2 cellular contexts compared by ENCODE assay signal in genomic region chr17:72747416-72747815, GRCh38.
TF ChIP-seq lines count a peak whose summit lies in the region.

No MANE protein-coding gene starts in this region.

TF ChIP-seq in IMR-90, 13 proteins besides CTCF, POLR2A, EP300 and RAD21:
- TF ChIP-seq MXI1 (IDR thresholded peaks at IDR 0.05; ENCODE audit: borderline replicate concordance, low read depth, low read length), result no peak
- TF ChIP-seq SMC3 (IDR thresholded peaks at IDR 0.05; ENCODE audit: low read depth, low read length), result no peak
- no peak for TF ChIP-seq RCOR1 (IDR thresholded peaks at IDR 0.05; ENCODE audit: insufficient replicate concordance, low read length)
- no peak for TF ChIP-seq USF2 (IDR thresholded peaks at IDR 0.05; ENCODE audit: low read depth, low read length)
- TF ChIP-seq MAZ (IDR thresholded peaks at IDR 0.05; ENCODE audit: borderline replicate concordance, low read depth, low read length), result no peak
- no peak for TF ChIP-seq MAFK (IDR thresholded peaks at IDR 0.05; ENCODE audit: low read depth, low read length)
- no peak for TF ChIP-seq BHLHE40 (IDR thresholded peaks at IDR 0.05; ENCODE audit: low read depth, low read length)
- no peak for TF ChIP-seq CHD1 (IDR thresholded peaks at IDR 0.05; ENCODE audit: low read depth, low read length)
- TF ChIP-seq ELK1 (IDR thresholded peaks at IDR 0.05; ENCODE audit: borderline replicate concordance, low read depth, low read length), result no peak
- no peak for TF ChIP-seq FOS (IDR thresholded peaks at IDR 0.05; ENCODE audit: low read depth, low read length)
- no peak for TF ChIP-seq RFX5 (IDR thresholded peaks at IDR 0.05; ENCODE audit: low read depth, low read length)
- no peak for TF ChIP-seq CEBPB (IDR thresholded peaks at IDR 0.05; ENCODE audit: low read depth, low read length)
- TF ChIP-seq NFE2L2 (IDR thresholded peaks at IDR 0.05; ENCODE audit: low read depth, low read length), result no peak

TF ChIP-seq in H1, 55 proteins besides CTCF, POLR2A, EP300 and RAD21:
- TF ChIP-seq ZNF274 (IDR thresholded peaks at IDR 0.05; ENCODE audit: borderline replicate concordance, extremely low read depth, low read length) (no peak), BACH1 (IDR thresholded peaks at IDR 0.05; ENCODE audit: low read length) (no peak), KDM1A (IDR thresholded peaks at IDR 0.05; ENCODE audit: borderline replicate concordance, low read length) (no peak), EGR1 (IDR thresholded peaks at IDR 0.05; ENCODE audit: borderline replicate concordance, low read depth, low read length) (no peak), E2F6 (IDR thresholded peaks at IDR 0.05) (no peak), BCL11A (IDR thresholded peaks at IDR 0.05; ENCODE audit: low read depth in 2 of 2, low read length in 2 of 2) (no peak), CTBP2 (IDR thresholded peaks at IDR 0.05; ENCODE audit: borderline replicate concordance, insufficient read depth, insufficient read length, low read length) (no peak), POU5F1 (IDR thresholded peaks at IDR 0.05; ENCODE audit: low read depth, low read length) (no peak), TCF12 (IDR thresholded peaks at IDR 0.05; ENCODE audit: low read depth, low read length) (no peak), CBX5 (IDR thresholded peaks at IDR 0.05; ENCODE audit: low read depth, low read length) (no peak), SP4 (IDR thresholded peaks at IDR 0.05; ENCODE audit: low read length) (no peak), MAFK (IDR thresholded peaks at IDR 0.05; ENCODE audit: low read depth, low read length) (no peak), CBX8 (IDR thresholded peaks at IDR 0.05; ENCODE audit: borderline replicate concordance, low read depth, low read length) (no peak), NANOG (IDR thresholded peaks at IDR 0.05; ENCODE audit: insufficient read depth, low read depth, low read length, poor library complexity, severe bottlenecking) (no peak), TEAD4 (IDR thresholded peaks at IDR 0.05; ENCODE audit: low read depth, low read length) (no peak), GTF2F1 (IDR thresholded peaks at IDR 0.05; ENCODE audit: borderline replicate concordance, low read depth, low read length) (no peak), RBBP5 (IDR thresholded peaks at IDR 0.05; ENCODE audit: borderline replicate concordance, low read depth, low read length) (no peak), JUND (IDR thresholded peaks at IDR 0.05; ENCODE audit: low read length) (no peak), HDAC6 (IDR thresholded peaks at IDR 0.05; ENCODE audit: low read depth, low read length) (no peak)
